1 cellular context compared by ENCODE assay signal in the genomic region with DNA sequence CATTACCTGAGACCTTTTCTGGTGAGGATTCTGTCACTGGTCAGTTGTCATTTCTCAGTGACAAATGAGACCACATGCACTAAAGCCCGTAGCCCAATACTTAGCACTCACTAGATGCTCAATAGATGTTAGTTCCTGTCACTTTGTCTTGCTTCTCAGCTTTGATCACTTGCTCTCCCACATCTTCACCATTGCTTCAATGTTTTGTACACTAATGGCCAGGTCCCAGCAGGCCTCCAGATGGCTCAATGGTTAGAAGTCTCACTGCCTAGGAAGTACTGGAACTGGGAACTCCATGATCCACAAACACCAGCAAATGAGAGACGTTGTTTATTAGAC.
TF ChIP-seq lines count a peak whose summit lies in the region.

No MANE protein-coding gene starts in this region.

TF ChIP-seq in K562, 482 proteins besides CTCF, POLR2A, EP300 and RAD21 (continued from another document):
- TF ChIP-seq THRAP3 (IDR thresholded peaks at IDR 0.05; ENCODE audit: borderline replicate concordance) (no peak), STAG1 (CRISPR knock-in tag; IDR thresholded peaks at IDR 0.05; ENCODE audit: borderline replicate concordance) (no peak), CBFA2T3 (IDR thresholded peaks at IDR 0.05) (no peak), ZBTB8A (IDR thresholded peaks at IDR 0.05; ENCODE audit: partially characterized antibody) (no peak), TRIM24 (IDR thresholded peaks at IDR 0.05) (no peak), MYBL2 (IDR thresholded peaks at IDR 0.05; ENCODE audit: low read depth) (no peak), MYBL2 (CRISPR knock-in tag; IDR thresholded peaks at IDR 0.05; ENCODE audit: borderline replicate concordance) (no peak), PHF8 (IDR thresholded peaks at IDR 0.05; ENCODE audit: borderline replicate concordance, low read length) (no peak), ZNF583 (CRISPR knock-in tag; IDR thresholded peaks at IDR 0.05) (no peak), BHLHE40 (IDR thresholded peaks at IDR 0.05; ENCODE audit: low read length) (no peak), ZKSCAN8 (CRISPR knock-in tag; IDR thresholded peaks at IDR 0.05) (0 out of 2 replicates have a peak, but pooled peaks have one; percentile 8), SMARCA4 (IDR thresholded peaks at IDR 0.05) (no peak), ZNF3 (CRISPR knock-in tag; IDR thresholded peaks at IDR 0.05) (no peak), TOE1 (IDR thresholded peaks at IDR 0.05; ENCODE audit: borderline replicate concordance) (no peak), TOE1 (CRISPR knock-in tag; IDR thresholded peaks at IDR 0.05; ENCODE audit: borderline replicate concordance, low read depth) (no peak), CBX1 (IDR thresholded peaks at IDR 0.05; ENCODE audit: low read depth) (no peak), FIP1L1 (IDR thresholded peaks at IDR 0.05; ENCODE audit: low read depth, low read length, poor library complexity, severe bottlenecking) (no peak)
- TF ChIP-seq, protein P1, sequence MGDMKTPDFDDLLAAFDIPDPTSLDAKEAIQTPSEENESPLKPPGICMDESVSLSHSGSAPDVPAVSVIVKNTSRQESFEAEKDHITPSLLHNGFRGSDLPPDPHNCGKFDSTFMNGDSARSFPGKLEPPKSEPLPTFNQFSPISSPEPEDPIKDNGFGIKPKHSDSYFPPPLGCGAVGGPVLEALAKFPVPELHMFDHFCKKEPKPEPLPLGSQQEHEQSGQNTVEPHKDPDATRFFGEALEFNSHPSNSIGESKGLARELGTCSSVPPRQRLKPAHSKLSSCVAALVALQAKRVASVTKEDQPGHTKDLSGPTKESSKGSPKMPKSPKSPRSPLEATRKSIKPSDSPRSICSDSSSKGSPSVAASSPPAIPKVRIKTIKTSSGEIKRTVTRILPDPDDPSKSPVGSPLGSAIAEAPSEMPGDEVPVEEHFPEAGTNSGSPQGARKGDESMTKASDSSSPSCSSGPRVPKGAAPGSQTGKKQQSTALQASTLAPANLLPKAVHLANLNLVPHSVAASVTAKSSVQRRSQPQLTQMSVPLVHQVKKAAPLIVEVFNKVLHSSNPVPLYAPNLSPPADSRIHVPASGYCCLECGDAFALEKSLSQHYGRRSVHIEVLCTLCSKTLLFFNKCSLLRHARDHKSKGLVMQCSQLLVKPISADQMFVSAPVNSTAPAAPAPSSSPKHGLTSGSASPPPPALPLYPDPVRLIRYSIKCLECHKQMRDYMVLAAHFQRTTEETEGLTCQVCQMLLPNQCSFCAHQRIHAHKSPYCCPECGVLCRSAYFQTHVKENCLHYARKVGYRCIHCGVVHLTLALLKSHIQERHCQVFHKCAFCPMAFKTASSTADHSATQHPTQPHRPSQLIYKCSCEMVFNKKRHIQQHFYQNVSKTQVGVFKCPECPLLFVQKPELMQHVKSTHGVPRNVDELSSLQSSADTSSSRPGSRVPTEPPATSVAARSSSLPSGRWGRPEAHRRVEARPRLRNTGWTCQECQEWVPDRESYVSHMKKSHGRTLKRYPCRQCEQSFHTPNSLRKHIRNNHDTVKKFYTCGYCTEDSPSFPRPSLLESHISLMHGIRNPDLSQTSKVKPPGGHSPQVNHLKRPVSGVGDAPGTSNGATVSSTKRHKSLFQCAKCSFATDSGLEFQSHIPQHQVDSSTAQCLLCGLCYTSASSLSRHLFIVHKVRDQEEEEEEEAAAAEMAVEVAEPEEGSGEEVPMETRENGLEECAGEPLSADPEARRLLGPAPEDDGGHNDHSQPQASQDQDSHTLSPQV (IDR thresholded peaks at IDR 0.05) = peak; percentile 8; the same call in 1 of the 2 replicates
- TF ChIP-seq, protein P2, sequence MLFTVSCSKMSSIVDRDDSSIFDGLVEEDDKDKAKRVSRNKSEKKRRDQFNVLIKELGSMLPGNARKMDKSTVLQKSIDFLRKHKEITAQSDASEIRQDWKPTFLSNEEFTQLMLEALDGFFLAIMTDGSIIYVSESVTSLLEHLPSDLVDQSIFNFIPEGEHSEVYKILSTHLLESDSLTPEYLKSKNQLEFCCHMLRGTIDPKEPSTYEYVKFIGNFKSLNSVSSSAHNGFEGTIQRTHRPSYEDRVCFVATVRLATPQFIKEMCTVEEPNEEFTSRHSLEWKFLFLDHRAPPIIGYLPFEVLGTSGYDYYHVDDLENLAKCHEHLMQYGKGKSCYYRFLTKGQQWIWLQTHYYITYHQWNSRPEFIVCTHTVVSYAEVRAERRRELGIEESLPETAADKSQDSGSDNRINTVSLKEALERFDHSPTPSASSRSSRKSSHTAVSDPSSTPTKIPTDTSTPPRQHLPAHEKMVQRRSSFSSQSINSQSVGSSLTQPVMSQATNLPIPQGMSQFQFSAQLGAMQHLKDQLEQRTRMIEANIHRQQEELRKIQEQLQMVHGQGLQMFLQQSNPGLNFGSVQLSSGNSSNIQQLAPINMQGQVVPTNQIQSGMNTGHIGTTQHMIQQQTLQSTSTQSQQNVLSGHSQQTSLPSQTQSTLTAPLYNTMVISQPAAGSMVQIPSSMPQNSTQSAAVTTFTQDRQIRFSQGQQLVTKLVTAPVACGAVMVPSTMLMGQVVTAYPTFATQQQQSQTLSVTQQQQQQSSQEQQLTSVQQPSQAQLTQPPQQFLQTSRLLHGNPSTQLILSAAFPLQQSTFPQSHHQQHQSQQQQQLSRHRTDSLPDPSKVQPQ (CRISPR knock-in tag; IDR thresholded peaks at IDR 0.05; ENCODE audit: borderline replicate concordance) = no peak
- TF ChIP-seq, protein P3, sequence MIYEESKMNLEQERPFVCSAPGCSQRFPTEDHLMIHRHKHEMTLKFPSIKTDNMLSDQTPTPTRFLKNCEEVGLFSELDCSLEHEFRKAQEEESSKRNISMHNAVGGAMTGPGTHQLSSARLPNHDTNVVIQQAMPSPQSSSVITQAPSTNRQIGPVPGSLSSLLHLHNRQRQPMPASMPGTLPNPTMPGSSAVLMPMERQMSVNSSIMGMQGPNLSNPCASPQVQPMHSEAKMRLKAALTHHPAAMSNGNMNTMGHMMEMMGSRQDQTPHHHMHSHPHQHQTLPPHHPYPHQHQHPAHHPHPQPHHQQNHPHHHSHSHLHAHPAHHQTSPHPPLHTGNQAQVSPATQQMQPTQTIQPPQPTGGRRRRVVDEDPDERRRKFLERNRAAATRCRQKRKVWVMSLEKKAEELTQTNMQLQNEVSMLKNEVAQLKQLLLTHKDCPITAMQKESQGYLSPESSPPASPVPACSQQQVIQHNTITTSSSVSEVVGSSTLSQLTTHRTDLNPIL (CRISPR knock-in tag; IDR thresholded peaks at IDR 0.05) = no peak
- TF ChIP-seq, protein P4, sequence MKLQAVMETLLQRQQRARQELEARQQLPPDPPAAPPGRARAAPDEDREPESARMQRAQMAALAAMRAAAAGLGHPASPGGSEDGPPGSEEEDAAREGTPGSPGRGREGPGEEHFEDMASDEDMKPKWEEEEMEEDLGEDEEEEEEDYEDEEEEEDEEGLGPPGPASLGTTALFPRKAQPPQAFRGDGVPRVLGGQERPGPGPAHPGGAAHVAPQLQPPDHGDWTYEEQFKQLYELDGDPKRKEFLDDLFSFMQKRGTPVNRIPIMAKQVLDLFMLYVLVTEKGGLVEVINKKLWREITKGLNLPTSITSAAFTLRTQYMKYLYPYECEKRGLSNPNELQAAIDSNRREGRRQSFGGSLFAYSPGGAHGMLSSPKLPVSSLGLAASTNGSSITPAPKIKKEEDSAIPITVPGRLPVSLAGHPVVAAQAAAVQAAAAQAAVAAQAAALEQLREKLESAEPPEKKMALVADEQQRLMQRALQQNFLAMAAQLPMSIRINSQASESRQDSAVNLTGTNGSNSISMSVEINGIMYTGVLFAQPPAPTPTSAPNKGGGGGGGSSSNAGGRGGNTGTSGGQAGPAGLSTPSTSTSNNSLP (IDR thresholded peaks at IDR 0.05; ENCODE audit: borderline replicate concordance, low read depth, low read length) = no peak
- TF ChIP-seq, protein P5, sequence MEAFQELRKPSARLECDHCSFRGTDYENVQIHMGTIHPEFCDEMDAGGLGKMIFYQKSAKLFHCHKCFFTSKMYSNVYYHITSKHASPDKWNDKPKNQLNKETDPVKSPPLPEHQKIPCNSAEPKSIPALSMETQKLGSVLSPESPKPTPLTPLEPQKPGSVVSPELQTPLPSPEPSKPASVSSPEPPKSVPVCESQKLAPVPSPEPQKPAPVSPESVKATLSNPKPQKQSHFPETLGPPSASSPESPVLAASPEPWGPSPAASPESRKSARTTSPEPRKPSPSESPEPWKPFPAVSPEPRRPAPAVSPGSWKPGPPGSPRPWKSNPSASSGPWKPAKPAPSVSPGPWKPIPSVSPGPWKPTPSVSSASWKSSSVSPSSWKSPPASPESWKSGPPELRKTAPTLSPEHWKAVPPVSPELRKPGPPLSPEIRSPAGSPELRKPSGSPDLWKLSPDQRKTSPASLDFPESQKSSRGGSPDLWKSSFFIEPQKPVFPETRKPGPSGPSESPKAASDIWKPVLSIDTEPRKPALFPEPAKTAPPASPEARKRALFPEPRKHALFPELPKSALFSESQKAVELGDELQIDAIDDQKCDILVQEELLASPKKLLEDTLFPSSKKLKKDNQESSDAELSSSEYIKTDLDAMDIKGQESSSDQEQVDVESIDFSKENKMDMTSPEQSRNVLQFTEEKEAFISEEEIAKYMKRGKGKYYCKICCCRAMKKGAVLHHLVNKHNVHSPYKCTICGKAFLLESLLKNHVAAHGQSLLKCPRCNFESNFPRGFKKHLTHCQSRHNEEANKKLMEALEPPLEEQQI (IDR thresholded peaks at IDR 0.05) = no peak
- TF ChIP-seq, protein P6, sequence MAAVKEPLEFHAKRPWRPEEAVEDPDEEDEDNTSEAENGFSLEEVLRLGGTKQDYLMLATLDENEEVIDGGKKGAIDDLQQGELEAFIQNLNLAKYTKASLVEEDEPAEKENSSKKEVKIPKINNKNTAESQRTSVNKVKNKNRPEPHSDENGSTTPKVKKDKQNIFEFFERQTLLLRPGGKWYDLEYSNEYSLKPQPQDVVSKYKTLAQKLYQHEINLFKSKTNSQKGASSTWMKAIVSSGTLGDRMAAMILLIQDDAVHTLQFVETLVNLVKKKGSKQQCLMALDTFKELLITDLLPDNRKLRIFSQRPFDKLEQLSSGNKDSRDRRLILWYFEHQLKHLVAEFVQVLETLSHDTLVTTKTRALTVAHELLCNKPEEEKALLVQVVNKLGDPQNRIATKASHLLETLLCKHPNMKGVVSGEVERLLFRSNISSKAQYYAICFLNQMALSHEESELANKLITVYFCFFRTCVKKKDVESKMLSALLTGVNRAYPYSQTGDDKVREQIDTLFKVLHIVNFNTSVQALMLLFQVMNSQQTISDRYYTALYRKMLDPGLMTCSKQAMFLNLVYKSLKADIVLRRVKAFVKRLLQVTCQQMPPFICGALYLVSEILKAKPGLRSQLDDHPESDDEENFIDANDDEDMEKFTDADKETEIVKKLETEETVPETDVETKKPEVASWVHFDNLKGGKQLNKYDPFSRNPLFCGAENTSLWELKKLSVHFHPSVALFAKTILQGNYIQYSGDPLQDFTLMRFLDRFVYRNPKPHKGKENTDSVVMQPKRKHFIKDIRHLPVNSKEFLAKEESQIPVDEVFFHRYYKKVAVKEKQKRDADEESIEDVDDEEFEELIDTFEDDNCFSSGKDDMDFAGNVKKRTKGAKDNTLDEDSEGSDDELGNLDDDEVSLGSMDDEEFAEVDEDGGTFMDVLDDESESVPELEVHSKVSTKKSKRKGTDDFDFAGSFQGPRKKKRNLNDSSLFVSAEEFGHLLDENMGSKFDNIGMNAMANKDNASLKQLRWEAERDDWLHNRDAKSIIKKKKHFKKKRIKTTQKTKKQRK (IDR thresholded peaks at IDR 0.05; ENCODE audit: borderline replicate concordance, low read depth, low read length) = no peak
- TF ChIP-seq, protein P7, sequence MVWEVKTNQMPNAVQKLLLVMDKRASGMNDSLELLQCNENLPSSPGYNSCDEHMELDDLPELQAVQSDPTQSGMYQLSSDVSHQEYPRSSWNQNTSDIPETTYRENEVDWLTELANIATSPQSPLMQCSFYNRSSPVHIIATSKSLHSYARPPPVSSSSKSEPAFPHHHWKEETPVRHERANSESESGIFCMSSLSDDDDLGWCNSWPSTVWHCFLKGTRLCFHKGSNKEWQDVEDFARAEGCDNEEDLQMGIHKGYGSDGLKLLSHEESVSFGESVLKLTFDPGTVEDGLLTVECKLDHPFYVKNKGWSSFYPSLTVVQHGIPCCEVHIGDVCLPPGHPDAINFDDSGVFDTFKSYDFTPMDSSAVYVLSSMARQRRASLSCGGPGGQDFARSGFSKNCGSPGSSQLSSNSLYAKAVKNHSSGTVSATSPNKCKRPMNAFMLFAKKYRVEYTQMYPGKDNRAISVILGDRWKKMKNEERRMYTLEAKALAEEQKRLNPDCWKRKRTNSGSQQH (CRISPR knock-in tag; IDR thresholded peaks at IDR 0.05) = no peak
- TF ChIP-seq, protein P8, sequence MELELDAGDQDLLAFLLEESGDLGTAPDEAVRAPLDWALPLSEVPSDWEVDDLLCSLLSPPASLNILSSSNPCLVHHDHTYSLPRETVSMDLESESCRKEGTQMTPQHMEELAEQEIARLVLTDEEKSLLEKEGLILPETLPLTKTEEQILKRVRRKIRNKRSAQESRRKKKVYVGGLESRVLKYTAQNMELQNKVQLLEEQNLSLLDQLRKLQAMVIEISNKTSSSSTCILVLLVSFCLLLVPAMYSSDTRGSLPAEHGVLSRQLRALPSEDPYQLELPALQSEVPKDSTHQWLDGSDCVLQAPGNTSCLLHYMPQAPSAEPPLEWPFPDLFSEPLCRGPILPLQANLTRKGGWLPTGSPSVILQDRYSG (tag; conservative IDR thresholded peaks at IDR 0.05; ENCODE audit: low read depth) = no peak
- TF ChIP-seq, protein P9, sequence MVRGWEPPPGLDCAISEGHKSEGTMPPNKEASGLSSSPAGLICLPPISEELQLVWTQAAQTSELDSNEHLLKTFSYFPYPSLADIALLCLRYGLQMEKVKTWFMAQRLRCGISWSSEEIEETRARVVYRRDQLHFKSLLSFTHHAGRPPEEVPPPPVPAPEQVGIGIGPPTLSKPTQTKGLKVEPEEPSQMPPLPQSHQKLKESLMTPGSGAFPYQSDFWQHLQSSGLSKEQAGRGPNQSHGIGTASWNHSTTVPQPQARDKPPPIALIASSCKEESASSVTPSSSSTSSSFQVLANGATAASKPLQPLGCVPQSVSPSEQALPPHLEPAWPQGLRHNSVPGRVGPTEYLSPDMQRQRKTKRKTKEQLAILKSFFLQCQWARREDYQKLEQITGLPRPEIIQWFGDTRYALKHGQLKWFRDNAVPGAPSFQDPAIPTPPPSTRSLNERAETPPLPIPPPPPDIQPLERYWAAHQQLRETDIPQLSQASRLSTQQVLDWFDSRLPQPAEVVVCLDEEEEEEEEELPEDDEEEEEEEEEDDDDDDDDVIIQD (CRISPR knock-in tag; IDR thresholded peaks at IDR 0.05) = no peak
